17 cellular contexts compared by ENCODE assay signal in genomic region chr10:5576780-5577472, GRCh38. TPM values are rescaled to one million over a fixed set of nuclear protein-coding genes. Genes with fewer than 3 reads are reported as not detected.
DNase-seq lines count a peak whose midpoint lies in the region; ATAC-seq and TF ChIP-seq lines count a peak whose summit lies in the region.
"Had no signal": no experiment of that assay in that cellular context is flagged by ENCODE, and none has a peak within 500 bp of the region (broad histone marks: within the 10 kb centered on the region; RNA-seq: fewer than 3 reads in every experiment).

No MANE protein-coding gene starts in this region.

- ATAC-seq in activated CD4-positive, alpha-beta T cell treated with anti-CD3 and anti-CD28 coated beads for 36 hours, result peak; percentile 39
- ATAC-seq in IMR-90 (ENCODE audit: low read depth), result no peak

- TF ChIP-seq POLR2A in IMR-90 (IDR thresholded peaks at IDR 0.05; ENCODE audit: low read depth, low read length) (no peak), thyroid gland (IDR thresholded peaks at IDR 0.05) (no peak)

- no peaks in the 10 kb centered on the region for H3K27me3 Mint-ChIP-seq in activated CD4-positive, alpha-beta T cell treated with anti-CD3 and anti-CD28 coated beads for 36 hours
- H3K27me3 Mint-ChIP-seq in dendritic cell treated with granulocyte-macrophage colony-stimulating factor and Interleukin-4, amounts not matched to agents 40 ng/mL and 50 ng/mL, for 4 days, result peaks cover 7% of the 10 kb centered on the region

- H3K27me3 ChIP-seq in IMR-90 (ENCODE audit: control insufficient read depth, insufficient read depth, low read length) (no peaks in the 10 kb centered on the region), thyroid gland (no peaks in the 10 kb centered on the region)
- H3K27me3 ChIP-seq: neutrophil had no signal

- peak overlapping the region; percentile 94 for H2BK120ac ChIP-seq in IMR-90 (ENCODE audit: low read depth, low read length)

- H2AK9ac ChIP-seq in IMR-90 (replicated peaks; ENCODE audit: low read depth, low read length, poor library complexity), result peak overlapping the region; percentile 17

- no peaks in the 10 kb centered on the region for H3K36me3 ChIP-seq in IMR-90 (ENCODE audit: control insufficient read depth, insufficient read depth, low read length)
- no peaks in the 10 kb centered on the region for H3K36me3 ChIP-seq in thyroid gland
- H3K36me3 ChIP-seq: neutrophil had no signal

- intact Hi-C loops in activated CD4-positive, alpha-beta T cell treated with anti-CD3 and anti-CD28 coated beads for 36 hours (cut with DNase I, micrococcal nuclease), result no loop called here
- intact Hi-C loops in IMR-90 (cut with micrococcal nuclease) (no loop called here), posterior vena cava (cut with DNase I) (no loop called here), thyroid gland (cut with DNase I) (no loop called here)
- intact Hi-C loops in dendritic cell treated with granulocyte-macrophage colony-stimulating factor and Interleukin-4, amounts not matched to agents 40 ng/mL and 50 ng/mL, for 4 days (cut with micrococcal nuclease), result no loop called here

- H3K4me3 Mint-ChIP-seq in activated CD4-positive, alpha-beta T cell treated with anti-CD3 and anti-CD28 coated beads for 36 hours, result no peak overlapping the region
- no peak overlapping the region for H3K4me3 Mint-ChIP-seq in dendritic cell treated with granulocyte-macrophage colony-stimulating factor and Interleukin-4, amounts not matched to agents 40 ng/mL and 50 ng/mL, for 4 days
- H3K4me3 Mint-ChIP-seq: CD8-positive, alpha-beta memory T cell; WTC11 had no signal

- no peaks in the 10 kb centered on the region for H3K4me1 Mint-ChIP-seq in activated CD4-positive, alpha-beta T cell treated with anti-CD3 and anti-CD28 coated beads for 36 hours
- peaks cover 45% of the 10 kb centered on the region for H3K4me1 Mint-ChIP-seq in dendritic cell treated with granulocyte-macrophage colony-stimulating factor and Interleukin-4, amounts not matched to agents 40 ng/mL and 50 ng/mL, for 4 days (ENCODE audit: low read depth)
- H3K4me1 Mint-ChIP-seq: CD8-positive, alpha-beta memory T cell had no signal

- no peak overlapping the region for H3K27ac Mint-ChIP-seq in activated CD4-positive, alpha-beta T cell treated with anti-CD3 and anti-CD28 coated beads for 36 hours
- peak overlapping the region; percentile 18 for H3K27ac Mint-ChIP-seq in dendritic cell treated with granulocyte-macrophage colony-stimulating factor and Interleukin-4, amounts not matched to agents 40 ng/mL and 50 ng/mL, for 4 days
- H3K27ac Mint-ChIP-seq: WTC11 had no signal

- peak overlapping the region; percentile 93 for H3K4ac ChIP-seq in IMR-90 (ENCODE audit: low read depth, low read length)

- H3K36me3 Mint-ChIP-seq in activated CD4-positive, alpha-beta T cell treated with anti-CD3 and anti-CD28 coated beads for 36 hours (ENCODE audit: low read depth), result no peaks in the 10 kb centered on the region
- H3K36me3 Mint-ChIP-seq in dendritic cell treated with granulocyte-macrophage colony-stimulating factor and Interleukin-4, amounts not matched to agents 40 ng/mL and 50 ng/mL, for 4 days (ENCODE audit: low read depth), result no peaks in the 10 kb centered on the region
- H3K36me3 Mint-ChIP-seq: WTC11 had no signal

- H4K20me1 ChIP-seq in IMR-90 (ENCODE audit: insufficient read depth, low read length), result no peaks in the 10 kb centered on the region

- TF ChIP-seq RAD21 in IMR-90 (IDR thresholded peaks at IDR 0.05; ENCODE audit: low read length), result no peak

- H3K9me3 ChIP-seq in IMR-90 (ENCODE audit: control insufficient read depth, insufficient read depth, low read length) (0 out of 2 replicates have a peak, but pooled peaks cover 2% of the 10 kb centered on the region), thyroid gland (no peaks in the 10 kb centered on the region)
- H3K9me3 ChIP-seq: neutrophil had no signal

- H3K27ac ChIP-seq in IMR-90 (ENCODE audit: insufficient read depth, low read length) (no peak overlapping the region), thyroid gland (no peak overlapping the region)
- H3K27ac ChIP-seq: neutrophil had no signal

- H3K4me1 ChIP-seq in IMR-90 (ENCODE audit: control insufficient read depth, insufficient read depth, low read length), result peaks cover 18% of the 10 kb centered on the region
- no peaks in the 10 kb centered on the region for H3K4me1 ChIP-seq in thyroid gland

- H3K56ac ChIP-seq in IMR-90 (ENCODE audit: extremely low read depth, insufficient read depth, low read length), result no peak overlapping the region

- H2BK20ac ChIP-seq in IMR-90 (ENCODE audit: low read depth, low read length), result peak overlapping the region; percentile 74; the same call in 1 of the 2 replicates

- H2BK5ac ChIP-seq in IMR-90 (ENCODE audit: low read depth, low read length, poor library complexity, severe bottlenecking), result peak overlapping the region; percentile 21

- H3K9me3 Mint-ChIP-seq in activated CD4-positive, alpha-beta T cell treated with anti-CD3 and anti-CD28 coated beads for 36 hours (ENCODE audit: low read depth), result no peaks in the 10 kb centered on the region
- no peaks in the 10 kb centered on the region for H3K9me3 Mint-ChIP-seq in dendritic cell treated with granulocyte-macrophage colony-stimulating factor and Interleukin-4, amounts not matched to agents 40 ng/mL and 50 ng/mL, for 4 days
- H3K9me3 Mint-ChIP-seq: CD8-positive, alpha-beta memory T cell; WTC11 had no signal

- no TSS peak for BruUV-seq in IMR-90 (replicated peaks; lab: Mats Ljungman, UMichigan)

- in situ Hi-C loops in IMR-90 (cut with MboI; ENCODE audit: low sequenced_read_pairs), result no loop called here

- dilution Hi-C loops in IMR-90 (cut with HindIII; ENCODE audit: low sequenced_read_pairs, unreplicated experiment), result no loop called here

- H2AK5ac ChIP-seq in IMR-90 (ENCODE audit: low read depth, low read length), result peak overlapping the region; percentile 55

- H3K9me1 ChIP-seq in IMR-90 (ENCODE audit: insufficient read depth, low read length), result peaks cover 11% of the 10 kb centered on the region

- no peak overlapping the region; the same call in 1 of the 2 replicates for H4K5ac ChIP-seq in IMR-90 (ENCODE audit: low read depth, low read length)

- H2AFZ ChIP-seq in IMR-90 (replicated peaks; ENCODE audit: low read length, poor library complexity), result peak overlapping the region; percentile 67

- no peak overlapping the region for H3K23ac ChIP-seq in IMR-90 (ENCODE audit: low read depth, low read length)

- H3K79me1 ChIP-seq in IMR-90 (ENCODE audit: low read depth in 1 of 2, low read length in 2 of 2), result no peaks in the 10 kb centered on the region

- DNase-seq in activated CD4-positive, alpha-beta T cell treated with anti-CD3 and anti-CD28 coated beads for 36 hours, result no peak
- DNase-seq in activated CD4-positive, alpha-beta T cell treated with anti-CD3 and anti-CD28 coated beads, Interleukin-2, amount 50 U/mL, for 4 hours, result no peak
- DNase-seq in IMR-90, result no peak
- peak; percentile 76 for DNase-seq in posterior vena cava (ENCODE audit: low spot score)
- no peak for DNase-seq in HUDEP-2 (lab: John Stamatoyannopoulos, UW; ENCODE audit: unreplicated experiment in 76 of 76)
- DNase-seq in HPDE6-E6E7 (ENCODE audit: extremely low spot score), result no peak
- no peak for DNase-seq in thyroid gland
- DNase-seq: activated gamma-delta T cell; cerebellar nuclear complex; kidney glomerular epithelial cell; midbrain; retina; stimulated activated CD4-positive, alpha-beta T cell treated with anti-CD3 and anti-CD28 coated beads, Interleukin-1b, Interleukin-23, amount 100 ng/mL, for 48 hours had no signal

- H3K18ac ChIP-seq in IMR-90 (ENCODE audit: low read depth, low read length), result no peak overlapping the region

- no peak overlapping the region for H3K4me3 ChIP-seq in IMR-90 (ENCODE audit: insufficient read depth, low read depth, low read length)
- H3K4me3 ChIP-seq in thyroid gland (replicated peaks in 1 of 3), result no peak overlapping the region

- no peak overlapping the region for H3K4me2 ChIP-seq in IMR-90 (ENCODE audit: low read depth, low read length)

- peak overlapping the region in 1 of 2 experiments; percentile 20; a peak in 1 of 4 replicates for H4K8ac ChIP-seq in IMR-90 (ENCODE audit: low read depth in 2 of 2, low read length in 2 of 2)

- H4K91ac ChIP-seq in IMR-90 (ENCODE audit: insufficient read depth, low read depth, low read length), result peak overlapping the region; percentile 23

- 83% methylated on average over 2 of the region's 36 CpGs; no CpG with 5 or more reads in 1 of the 2 experiments for WGBS in IMR-90 (ENCODE audit: extremely low coverage in 2 of 2, insufficient read length in 1 of 2), 2 experiments
- 79 to 80% methylated on average over 21 to 28 of the region's 36 CpGs for WGBS in thyroid gland, 2 donors

- POLR2A ChIA-PET in activated CD4-positive, alpha-beta T cell treated with anti-CD3 and anti-CD28 coated beads for 36 hours (lab: Charles Lee), result no interaction called here
- POLR2A ChIA-PET in IMR-90 (lab: Charles Lee; ENCODE audit: unreplicated experiment), result no interaction called here

- H3K9ac ChIP-seq in IMR-90 (ENCODE audit: low read depth, low read length), result no peak overlapping the region

- CTCF ChIA-PET in activated CD4-positive, alpha-beta T cell treated with anti-CD3 and anti-CD28 coated beads for 36 hours (lab: Charles Lee), result no interaction called here
- CTCF ChIA-PET in IMR-90 (lab: Yijun Ruan, JAX), result interaction anchor here (0.6 kb wide), 1 partner anchor 115 kb away, joined by 7 read pairs; no protein-coding TSS in a partner anchor

- peak overlapping the region; percentile 50; the same call in 2 of the 3 replicates for H2BK15ac ChIP-seq in IMR-90 (ENCODE audit: low read depth, low read length)

- H3K14ac ChIP-seq in IMR-90 (replicated peaks; ENCODE audit: low read depth, low read length), result peak overlapping the region; percentile 17

- no peak for TF ChIP-seq CTCF in IMR-90 (conservative IDR thresholded peaks at IDR 0.05; ENCODE audit: low read depth, low read length)
- no peak for TF ChIP-seq CTCF in thyroid gland (IDR thresholded peaks at IDR 0.05)

TF ChIP-seq in IMR-90, 13 proteins besides CTCF, POLR2A, EP300 and RAD21 (continues in another document):
- no peak for TF ChIP-seq MXI1 (IDR thresholded peaks at IDR 0.05; ENCODE audit: borderline replicate concordance, low read depth, low read length)
- no peak for TF ChIP-seq MAFK (IDR thresholded peaks at IDR 0.05; ENCODE audit: low read depth, low read length)
- TF ChIP-seq FOS (IDR thresholded peaks at IDR 0.05; ENCODE audit: low read depth, low read length), result no peak
- TF ChIP-seq MAZ (IDR thresholded peaks at IDR 0.05; ENCODE audit: borderline replicate concordance, low read depth, low read length), result no peak

RNA-seq across cellular contexts. Expression of gene CALML3, which starts 52.2 kb away (rescaled TPM):
- total RNA-seq in activated CD4-positive, alpha-beta T cell treated with anti-CD3 and anti-CD28 coated beads for 36 hours, result not detected
- total RNA-seq in IMR-90 (2012; rRNA removed) (not detected in 2 replicates), posterior vena cava (not detected), thyroid gland (under 1 TPM in 1 of 4 donors, not detected in 3; 0.24 TPM)
- polyA plus RNA-seq in IMR-90 (2012; rRNA removed), result not detected in 2 replicates
- polyA plus RNA-seq in IMR-90 (2012; cell fraction: cytosol; rRNA removed), result not detected in 2 replicates
- not detected in 2 replicates for polyA plus RNA-seq in IMR-90 (2012; cell fraction: nucleus; rRNA removed; ENCODE audit: low replicate concordance)
- total RNA-seq: CD8-positive, alpha-beta memory T cell; WTC11 had no signal
- polyA plus RNA-seq: CD8-positive, alpha-beta memory T cell had no signal
